ENCODE assay signal across 1 cellular context in the genomic region with DNA sequence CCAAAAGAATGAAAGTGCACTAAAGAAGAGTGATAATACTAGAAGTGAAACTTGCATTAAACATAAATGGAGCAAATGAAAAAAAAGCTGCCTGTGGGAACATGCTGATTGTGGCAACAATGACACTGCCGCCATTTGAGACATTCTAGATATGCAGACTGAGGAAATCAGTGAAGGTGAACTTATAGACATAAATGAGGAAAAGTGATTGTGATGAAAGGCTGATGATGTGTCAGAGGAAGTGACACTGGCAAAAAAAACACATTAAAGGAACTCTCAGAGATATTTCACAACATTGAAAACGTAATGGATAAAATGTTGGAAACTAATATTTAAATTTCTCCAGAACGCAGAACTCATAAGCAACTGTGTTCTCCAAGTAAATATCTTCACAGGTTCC.
TF ChIP-seq lines count a peak whose summit lies in the region.

No MANE protein-coding gene starts in this region.

TF ChIP-seq in HCT116, 20 proteins besides CTCF, POLR2A, EP300 and RAD21:
- TF ChIP-seq, protein P1, sequence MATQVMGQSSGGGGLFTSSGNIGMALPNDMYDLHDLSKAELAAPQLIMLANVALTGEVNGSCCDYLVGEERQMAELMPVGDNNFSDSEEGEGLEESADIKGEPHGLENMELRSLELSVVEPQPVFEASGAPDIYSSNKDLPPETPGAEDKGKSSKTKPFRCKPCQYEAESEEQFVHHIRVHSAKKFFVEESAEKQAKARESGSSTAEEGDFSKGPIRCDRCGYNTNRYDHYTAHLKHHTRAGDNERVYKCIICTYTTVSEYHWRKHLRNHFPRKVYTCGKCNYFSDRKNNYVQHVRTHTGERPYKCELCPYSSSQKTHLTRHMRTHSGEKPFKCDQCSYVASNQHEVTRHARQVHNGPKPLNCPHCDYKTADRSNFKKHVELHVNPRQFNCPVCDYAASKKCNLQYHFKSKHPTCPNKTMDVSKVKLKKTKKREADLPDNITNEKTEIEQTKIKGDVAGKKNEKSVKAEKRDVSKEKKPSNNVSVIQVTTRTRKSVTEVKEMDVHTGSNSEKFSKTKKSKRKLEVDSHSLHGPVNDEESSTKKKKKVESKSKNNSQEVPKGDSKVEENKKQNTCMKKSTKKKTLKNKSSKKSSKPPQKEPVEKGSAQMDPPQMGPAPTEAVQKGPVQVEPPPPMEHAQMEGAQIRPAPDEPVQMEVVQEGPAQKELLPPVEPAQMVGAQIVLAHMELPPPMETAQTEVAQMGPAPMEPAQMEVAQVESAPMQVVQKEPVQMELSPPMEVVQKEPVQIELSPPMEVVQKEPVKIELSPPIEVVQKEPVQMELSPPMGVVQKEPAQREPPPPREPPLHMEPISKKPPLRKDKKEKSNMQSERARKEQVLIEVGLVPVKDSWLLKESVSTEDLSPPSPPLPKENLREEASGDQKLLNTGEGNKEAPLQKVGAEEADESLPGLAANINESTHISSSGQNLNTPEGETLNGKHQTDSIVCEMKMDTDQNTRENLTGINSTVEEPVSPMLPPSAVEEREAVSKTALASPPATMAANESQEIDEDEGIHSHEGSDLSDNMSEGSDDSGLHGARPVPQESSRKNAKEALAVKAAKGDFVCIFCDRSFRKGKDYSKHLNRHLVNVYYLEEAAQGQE (IDR thresholded peaks at IDR 0.05; ENCODE audit: low read depth) = no peak
- TF ChIP-seq SP1 (IDR thresholded peaks at IDR 0.05; ENCODE audit: low read depth) (no peak), TCF7L2 (IDR thresholded peaks at IDR 0.05; ENCODE audit: borderline replicate concordance, extremely low read depth, insufficient read depth, insufficient read length) (no peak), EZH2phosphoT487 (IDR thresholded peaks at IDR 0.05; ENCODE audit: borderline replicate concordance) (no peak)
